ENCODE assay signal across 1 cellular context in genomic region chr19:19515764-19516519, GRCh38.
TF ChIP-seq lines count a peak whose summit lies in the region.

NDUFA13 (plus strand) TSS chr19:19516225; CDS start chr19:19516239, 14 bp downstream.

TF ChIP-seq in GM12878, 131 proteins besides CTCF, POLR2A, EP300 and RAD21 (continued from another document):
- TF ChIP-seq USF2 (IDR thresholded peaks at IDR 0.05; ENCODE audit: borderline replicate concordance, low read depth, low read length) (no peak), SRF (IDR thresholded peaks at IDR 0.05; ENCODE audit: low read depth in 2 of 2, low read length in 2 of 2) (peak; percentile 44 to 45; a peak in 1 of 4 replicates), CHD4 (IDR thresholded peaks at IDR 0.05) (no peak), ELK1 (IDR thresholded peaks at IDR 0.05; ENCODE audit: low read depth, low read length) (peak; percentile 97), BCL3 (IDR thresholded peaks at IDR 0.05; ENCODE audit: borderline replicate concordance, insufficient read depth, low read depth, low read length, poor library complexity, severe bottlenecking) (no peak), TCF3 (IDR thresholded peaks at IDR 0.05; ENCODE audit: borderline replicate concordance, insufficient read depth, low read depth, low read length) (no peak), PAX5 (IDR thresholded peaks at IDR 0.05; ENCODE audit: borderline replicate concordance, low read depth, low read length) (peak; percentile 62; the same call in 1 of the 2 replicates), POLR2AphosphoS5 (IDR thresholded peaks at IDR 0.05; ENCODE audit: low read length) (peak; percentile 95), KLF5 (IDR thresholded peaks at IDR 0.05; ENCODE audit: partially characterized antibody) (no peak), FOXK2 (IDR thresholded peaks at IDR 0.05) (no peak), ZNF622 (IDR thresholded peaks at IDR 0.05) (no peak), POU2F2 (IDR thresholded peaks at IDR 0.05; ENCODE audit: borderline replicate concordance, low read depth, low read length) (peak; percentile 59; the same call in 1 of the 3 replicates), JUND (IDR thresholded peaks at IDR 0.05; ENCODE audit: low read depth, low read length) (no peak), EED (IDR thresholded peaks at IDR 0.05; ENCODE audit: low read depth) (0 out of 2 replicates have a peak, but pooled peaks have one; percentile 15), MXI1 (IDR thresholded peaks at IDR 0.05; ENCODE audit: low read depth, low read length) (no peak), MTA3 (IDR thresholded peaks at IDR 0.05; ENCODE audit: borderline replicate concordance, low read length) (no peak), GABPA (IDR thresholded peaks at IDR 0.05; ENCODE audit: low read depth) (peak; percentile 97), TARDBP (IDR thresholded peaks at IDR 0.05; ENCODE audit: borderline replicate concordance) (peak; percentile 16; the same call in 1 of the 2 replicates), MYB (IDR thresholded peaks at IDR 0.05; ENCODE audit: borderline replicate concordance, low read depth, low read length) (no peak), SPI1 (IDR thresholded peaks at IDR 0.05; ENCODE audit: borderline replicate concordance, insufficient read depth, low read depth, low read length) (peak; percentile 60; the same call in 1 of the 2 replicates), PKNOX1 (IDR thresholded peaks at IDR 0.05) (peak; percentile 73), ZBTB40 (IDR thresholded peaks at IDR 0.05; ENCODE audit: borderline replicate concordance) (peak; percentile 96), RELB (IDR thresholded peaks at IDR 0.05; ENCODE audit: low read depth) (peak; percentile 35; the same call in 1 of the 2 replicates), RELA (IDR thresholded peaks at IDR 0.05; ENCODE audit: borderline replicate concordance, partially characterized antibody) (peak; percentile 87), TAF1 (IDR thresholded peaks at IDR 0.05; ENCODE audit: borderline replicate concordance, low read depth, low read length) (peak; percentile 95), STAT1 (conservative IDR thresholded peaks at IDR 0.05) (0 out of 2 replicates have a peak, but pooled peaks have one; percentile 39), TCF12 (IDR thresholded peaks at IDR 0.05; ENCODE audit: low read depth, low read length) (0 out of 2 replicates have a peak, but pooled peaks have one; percentile 30), REST (IDR thresholded peaks at IDR 0.05; ENCODE audit: low read depth, low read length) (0 out of 2 replicates have a peak, but pooled peaks have one; percentile 12), KAT2A (conservative IDR thresholded peaks at IDR 0.05; ENCODE audit: control insufficient read depth, low read depth, low read length) (no peak), SUZ12 (IDR thresholded peaks at IDR 0.05; ENCODE audit: unreplicated experiment) (no peak), SMAD5 (IDR thresholded peaks at IDR 0.05; ENCODE audit: low read depth) (peak; percentile 75; the same call in 1 of the 2 replicates), BCLAF1 (IDR thresholded peaks at IDR 0.05) (no peak), CREM (IDR thresholded peaks at IDR 0.05; ENCODE audit: low read depth) (peak; percentile 86)
